Comparison of ENCODE assay signal across 16 cellular contexts in genomic region chr1:101165944-101166343, GRCh38.
"Had no signal": no experiment of that assay in that cellular context is flagged by ENCODE, and none has a peak within 500 bp of the region (broad histone marks: within the 10 kb centered on the region; RNA-seq: fewer than 3 reads in every experiment).

No MANE protein-coding gene starts in this region.

- H3K9me3 ChIP-seq: gastroesophageal sphincter, prostate gland, stomach had no signal

- DNase-seq: activated CD4-positive, alpha-beta T cell treated with anti-CD3 and anti-CD28 coated beads, Interleukin-2, amount 10 ng/mL, durations not matched to agents 24 days and 14 days; activated CD4-positive, CD25-positive, alpha-beta regulatory T cell; activated CD8-positive, alpha-beta memory T cell treated with anti-CD3 and anti-CD28 coated beads for 24 hours; activated gamma-delta T cell treated with Interleukin-2 at 50 U/mL for 16 hours; activated naive CD8-positive, alpha-beta T cell treated with anti-CD3 and anti-CD28 coated beads, Interleukin-2, amount 10 ng/mL, durations not matched to agents 7 days and 5 days; aorta; dermis blood vessel endothelial cell; erythroblast; kidney; stomach; SW 1271 had no signal

- H3K27me3 Mint-ChIP-seq: activated CD4-positive, alpha-beta T cell treated with anti-CD3 and anti-CD28 coated beads, Interleukin-2, amount 10 ng/mL, durations not matched to agents 24 days and 14 days; activated naive CD8-positive, alpha-beta T cell treated with anti-CD3 and anti-CD28 coated beads, Interleukin-2, amount 10 ng/mL, durations not matched to agents 7 days and 5 days; natural killer cell treated with Interleukin-12 subunit alpha and Interleukin-12 subunit beta and Interleukin-15 and Interleukin-18, amount 100 ng/mL, for 72 hours had no signal

- H3K9me3 Mint-ChIP-seq: natural killer cell treated with Interleukin-12 subunit alpha and Interleukin-12 subunit beta and Interleukin-15 and Interleukin-18, amount 100 ng/mL, for 72 hours had no signal

- ATAC-seq: gastroesophageal sphincter; natural killer cell treated with Interleukin-12 subunit alpha and Interleukin-12 subunit beta and Interleukin-15 and Interleukin-18, amount 100 ng/mL, for 72 hours; sciatic nerve had no signal

- H3K27ac Mint-ChIP-seq: activated naive CD8-positive, alpha-beta T cell treated with anti-CD3 and anti-CD28 coated beads, Interleukin-2, amount 10 ng/mL, durations not matched to agents 7 days and 5 days; natural killer cell treated with Interleukin-12 subunit alpha and Interleukin-12 subunit beta and Interleukin-15 and Interleukin-18, amount 100 ng/mL, for 72 hours had no signal

- H3K4me1 ChIP-seq: gastroesophageal sphincter, prostate gland, stomach had no signal

- H3K4me3 Mint-ChIP-seq: activated CD4-positive, alpha-beta T cell treated with anti-CD3 and anti-CD28 coated beads, Interleukin-2, amount 10 ng/mL, durations not matched to agents 24 days and 14 days; activated naive CD8-positive, alpha-beta T cell treated with anti-CD3 and anti-CD28 coated beads, Interleukin-2, amount 10 ng/mL, durations not matched to agents 7 days and 5 days; natural killer cell treated with Interleukin-12 subunit alpha and Interleukin-12 subunit beta and Interleukin-15 and Interleukin-18, amount 100 ng/mL, for 72 hours had no signal

- H3K4me3 ChIP-seq: gastroesophageal sphincter, hepatocyte, prostate gland, stomach had no signal

- H3K36me3 ChIP-seq: gastroesophageal sphincter, prostate gland, stomach had no signal

- H3K27ac ChIP-seq: gastroesophageal sphincter, hepatocyte, prostate gland, stomach had no signal

- H3K27me3 ChIP-seq: gastroesophageal sphincter, hepatocyte, stomach had no signal
